1 cellular context compared by ENCODE assay signal in the genomic region with DNA sequence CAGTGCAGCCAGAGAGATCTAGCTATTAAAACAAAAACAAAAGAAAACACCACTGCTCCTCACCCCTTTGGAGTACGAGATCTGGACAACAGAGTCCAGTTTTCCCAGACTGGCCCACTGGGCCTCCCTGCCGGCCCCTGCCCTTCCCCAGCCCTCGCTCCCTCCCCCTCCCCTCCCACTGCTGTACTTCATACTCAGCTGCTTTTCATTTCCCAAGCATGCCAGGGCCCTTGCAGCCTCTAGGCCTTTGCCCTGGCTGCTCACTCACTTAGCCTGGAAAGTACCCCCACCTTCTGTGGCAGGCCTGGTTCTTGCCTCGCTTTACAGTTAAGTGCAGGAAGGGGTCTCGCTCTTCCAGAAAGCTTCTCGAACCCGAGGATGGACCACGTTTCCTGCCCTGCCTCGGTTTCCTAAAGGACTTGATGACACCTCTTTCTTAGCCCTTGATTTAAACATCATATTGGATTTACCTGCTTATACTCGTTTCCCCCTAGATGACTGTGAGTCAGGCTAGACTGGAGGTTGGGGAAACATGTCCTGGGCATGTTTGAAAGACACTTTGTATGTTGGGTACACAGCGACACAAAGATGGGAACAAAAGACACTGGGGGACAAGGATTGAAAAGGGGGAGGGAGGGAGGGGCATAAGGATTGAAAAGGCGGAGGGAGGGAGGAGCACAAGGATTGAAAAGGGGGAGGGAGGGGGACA.
TF ChIP-seq lines count a peak whose summit lies in the region.

No MANE protein-coding gene starts in this region.

TF ChIP-seq in H1, 55 proteins besides CTCF, POLR2A, EP300 and RAD21:
- peak; percentile 43; the same call in 1 of the 2 replicates for TF ChIP-seq TEAD4 (IDR thresholded peaks at IDR 0.05; ENCODE audit: low read depth, low read length)
- TF ChIP-seq SIX5 (IDR thresholded peaks at IDR 0.05; ENCODE audit: low read depth, low read length) = no peak
- peak; percentile 43 for TF ChIP-seq CTBP2 (IDR thresholded peaks at IDR 0.05; ENCODE audit: borderline replicate concordance, insufficient read depth, insufficient read length, low read length)
- no peak for TF ChIP-seq FOSL1 (IDR thresholded peaks at IDR 0.05; ENCODE audit: insufficient read depth, low read depth, low read length)
- peak; percentile 39; the same call in 1 of the 2 replicates for TF ChIP-seq KDM1A (IDR thresholded peaks at IDR 0.05; ENCODE audit: borderline replicate concordance, low read length)
- no peak for TF ChIP-seq ASH2L (IDR thresholded peaks at IDR 0.05; ENCODE audit: low read length)
TF ChIP-seq in H1: peak in this region for 3.
